Comparison of ENCODE assay signal across 19 cellular contexts in the genomic region with DNA sequence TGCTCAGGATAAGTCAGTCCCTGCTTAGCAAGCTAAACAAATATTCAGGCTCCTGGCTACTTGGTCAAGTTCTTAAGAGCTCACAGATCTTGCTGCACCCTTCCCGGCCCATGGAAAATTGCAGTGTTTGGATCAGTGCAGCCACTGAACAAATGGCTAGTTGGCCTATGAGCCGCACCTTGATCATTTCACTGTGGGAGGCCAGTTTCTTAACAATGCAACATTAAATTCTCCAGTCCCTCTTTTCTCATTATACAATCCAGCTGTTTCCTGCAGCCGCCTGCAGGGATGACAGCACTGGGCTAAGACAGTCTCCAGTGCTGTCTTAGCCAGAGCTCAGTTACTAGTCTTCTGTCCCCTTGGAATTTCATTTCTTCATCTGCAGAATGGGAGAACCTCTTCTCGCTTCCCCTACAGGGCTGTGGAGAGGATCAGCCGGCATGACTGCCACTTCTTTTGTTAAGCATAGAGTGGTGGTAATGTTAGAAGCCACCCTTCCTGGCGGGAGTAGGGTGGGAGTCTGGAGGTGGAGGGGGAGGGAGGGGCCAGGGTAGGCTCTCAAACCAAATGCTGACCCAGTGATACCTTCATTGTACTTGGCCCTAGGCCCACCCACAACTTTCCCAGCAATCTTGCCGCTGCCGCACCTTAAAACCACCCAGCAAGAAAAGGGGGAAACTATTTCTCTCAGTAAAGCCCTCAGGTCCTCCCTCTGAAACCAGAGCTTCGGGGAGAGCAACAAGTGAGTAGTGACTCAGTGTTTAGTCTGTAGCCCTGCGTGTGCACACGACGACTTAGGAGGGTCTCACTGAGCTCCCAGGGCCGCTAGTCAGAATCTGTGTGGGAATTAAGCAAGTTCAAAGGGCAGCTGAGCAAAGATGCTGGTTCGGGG.
DNase-seq lines count a peak whose midpoint lies in the region; ATAC-seq and TF ChIP-seq lines count a peak whose summit lies in the region.
"Had no signal": no experiment of that assay in that cellular context is flagged by ENCODE, and none has a peak within 500 bp of the region (broad histone marks: within the 10 kb centered on the region; RNA-seq: fewer than 3 reads in every experiment).

No MANE protein-coding gene starts in this region.

- H4K12ac ChIP-seq in trophoblast cell (ENCODE audit: low read depth, low read length): no peak overlapping the region

- H2BK12ac ChIP-seq in trophoblast cell (ENCODE audit: low read length): peak overlapping the region; percentile 91

- H3K9me3 ChIP-seq in HEK293 (ENCODE audit: control insufficient read depth, insufficient read depth, low read depth, low read length): no peaks in the 10 kb centered on the region
- H3K9me3 ChIP-seq in heart right ventricle: no peaks in the 10 kb centered on the region
- H3K9me3 ChIP-seq in trophoblast cell (ENCODE audit: insufficient read depth, low read depth, low read length): peaks cover 2% of the 10 kb centered on the region
- H3K9me3 ChIP-seq: right lobe of liver had no signal

- H2AK5ac ChIP-seq in trophoblast cell (ENCODE audit: low read length): peak overlapping the region; percentile 67

- intact Hi-C loops in heart right ventricle (cut with DNase I): no loop called here

- no peaks in the 10 kb centered on the region for H3K36me3 ChIP-seq in HEK293 (ENCODE audit: control insufficient read depth in 2 of 2, insufficient read depth in 1 of 2, low read length in 2 of 2)
- H3K36me3 ChIP-seq in heart right ventricle: no peaks in the 10 kb centered on the region
- no peaks in the 10 kb centered on the region for H3K36me3 ChIP-seq in trophoblast cell (ENCODE audit: control insufficient read depth in 1 of 2, insufficient read depth in 2 of 2, low read length in 2 of 2)
- H3K36me3 ChIP-seq: right lobe of liver had no signal

- H2BK120ac ChIP-seq in trophoblast cell (ENCODE audit: insufficient read depth, low read length, poor library complexity): peak overlapping the region; percentile 92

- peak overlapping the region; percentile 43 for H3K4ac ChIP-seq in trophoblast cell (ENCODE audit: low read depth, low read length)

- H3K27ac ChIP-seq in HEK293 (ENCODE audit: extremely low read depth, low read depth, low read length) (no peak overlapping the region), heart right ventricle (no peak overlapping the region), trophoblast cell (ENCODE audit: low read depth, low read length) (peak overlapping the region; percentile 68)
- H3K27ac ChIP-seq: C4-2B, foreskin keratinocyte, right lobe of liver had no signal

- peak overlapping the region; percentile 63 for H3K18ac ChIP-seq in trophoblast cell (ENCODE audit: low read length)

- no peak overlapping the region for H3K4me2 ChIP-seq in trophoblast cell (ENCODE audit: low read length)

- CTCF ChIA-PET in HEK293 (lab: Yijun Ruan, JAX): no interaction called here

- DNase-seq in amniotic epithelial cell (ENCODE audit: low read depth) (peak; percentile 61), heart right ventricle (no peak), trophoblast cell (no peak), SHP77 treated with DMSO at 0.1 percent for 48 hours (lab: John Stamatoyannopoulos, UW) (no peak), COLO829 (ENCODE audit: low spot score) (no peak)
- no peak for DNase-seq in stimulated activated CD4-positive, alpha-beta T cell treated with anti-CD3 and anti-CD28 coated beads, Interleukin-15, amount 100 ng/mL, for 24 hours
- DNase-seq: activated CD4-positive, alpha-beta T cell treated with anti-CD3 and anti-CD28 coated beads for 36 hours; activated T-cell treated with anti-CD3 and anti-CD28 coated beads, Interleukin-2, amount 50 U/mL, for 24 hours; effector memory CD4-positive, alpha-beta T cell; foreskin keratinocyte; naive thymus-derived CD4-positive, alpha-beta T cell; NCI-H1092; NCI-H226; OCI-M1; right lobe of liver; stimulated activated naive CD4-positive, alpha-beta T cell treated with Interleukin-2 at 50 U/mL for 16 hours had no signal

- ATAC-seq in heart right ventricle (peak; percentile 19 to 56 (median 32)), HG02610 (IDR thresholded peaks at IDR 0.05; ENCODE audit: unreplicated experiment) (no peak)
- ATAC-seq: activated CD4-positive, alpha-beta T cell treated with anti-CD3 and anti-CD28 coated beads for 36 hours; foreskin keratinocyte; naive thymus-derived CD4-positive, alpha-beta T cell; right lobe of liver had no signal

- POLR2A ChIA-PET in HEK293 (lab: Yijun Ruan, JAX): no interaction called here

- H3K23ac ChIP-seq in trophoblast cell (ENCODE audit: low read length): no peak overlapping the region

- H3K4me1 ChIP-seq in HEK293 (ENCODE audit: control insufficient read depth, insufficient read depth, low read length) (no peaks in the 10 kb centered on the region), heart right ventricle (peaks cover 0 to 11% (median 0%) of the 10 kb centered on the region in 9 donors), trophoblast cell (ENCODE audit: control insufficient read depth in 1 of 2, insufficient read depth in 2 of 2, low read length in 2 of 2) (peaks cover 13% of the 10 kb centered on the region in 2 experiments)
- H3K4me1 ChIP-seq: foreskin keratinocyte, right lobe of liver had no signal

- peak overlapping the region; percentile 85 for H4K91ac ChIP-seq in trophoblast cell (ENCODE audit: low read depth, low read length)

- peak overlapping the region; percentile 75 for H2BK5ac ChIP-seq in trophoblast cell (ENCODE audit: low read depth, low read length, poor library complexity)

- no peak overlapping the region for H3K9ac ChIP-seq in trophoblast cell (ENCODE audit: low read length)

- peak overlapping the region; percentile 79 for H3K14ac ChIP-seq in trophoblast cell (ENCODE audit: low read length)

- no peak for TF ChIP-seq CTCF in HEK293 (tag by site-specific recombination; IDR thresholded peaks at IDR 0.05)
- no peak for TF ChIP-seq CTCF in heart right ventricle (IDR thresholded peaks at IDR 0.05)

- H2AFZ ChIP-seq in trophoblast cell (ENCODE audit: insufficient read depth, low read length, poor library complexity): peak overlapping the region; percentile 37

- no peaks in the 10 kb centered on the region for H3K27me3 ChIP-seq in heart right ventricle
- H3K27me3 ChIP-seq in trophoblast cell (ENCODE audit: insufficient read depth, low read length): no peaks in the 10 kb centered on the region
- H3K27me3 ChIP-seq: foreskin keratinocyte, right lobe of liver had no signal

- peaks cover 11% of the 10 kb centered on the region for H3K79me1 ChIP-seq in trophoblast cell (ENCODE audit: low read length)

- no peaks in the 10 kb centered on the region for H3K79me2 ChIP-seq in trophoblast cell (ENCODE audit: control insufficient read depth, insufficient read depth, low read length, poor library complexity)

- 59 to 68% methylated on average over 14 of the region's 14 CpGs for WGBS in heart right ventricle, 2 donors
- WGBS in trophoblast cell (ENCODE audit: extremely low coverage, insufficient coverage, insufficient read length): no CpG with 5 or more reads among the region's 14 CpGs

- peak overlapping the region; percentile 78 for H4K8ac ChIP-seq in trophoblast cell (ENCODE audit: low read depth, low read length)

- no peak overlapping the region for H3K4me3 ChIP-seq in HEK293 (ENCODE audit: low read depth, low read length)
- H3K4me3 ChIP-seq in heart right ventricle: no peak overlapping the region
- no peak overlapping the region for H3K4me3 ChIP-seq in trophoblast cell (ENCODE audit: low read depth, low read length)
- H3K4me3 ChIP-seq: right lobe of liver had no signal

TF ChIP-seq in HEK293, 187 proteins besides CTCF, POLR2A, EP300 and RAD21:
- TF ChIP-seq ZNF132 (tag by site-specific recombination; IDR thresholded peaks at IDR 0.05; ENCODE audit: borderline replicate concordance) (no peak), ZNF16 (tag by site-specific recombination; IDR thresholded peaks at IDR 0.05; ENCODE audit: low read depth) (no peak), ZNF629 (tag by site-specific recombination; IDR thresholded peaks at IDR 0.05) (no peak), SCRT2 (tag by site-specific recombination; IDR thresholded peaks at IDR 0.05) (0 out of 2 replicates have a peak, but pooled peaks have one; percentile 42), ZNF677 (tag by site-specific recombination; IDR thresholded peaks at IDR 0.05) (no peak), ZNF623 (tag by site-specific recombination; IDR thresholded peaks at IDR 0.05) (no peak)
